In the genomic region with DNA sequence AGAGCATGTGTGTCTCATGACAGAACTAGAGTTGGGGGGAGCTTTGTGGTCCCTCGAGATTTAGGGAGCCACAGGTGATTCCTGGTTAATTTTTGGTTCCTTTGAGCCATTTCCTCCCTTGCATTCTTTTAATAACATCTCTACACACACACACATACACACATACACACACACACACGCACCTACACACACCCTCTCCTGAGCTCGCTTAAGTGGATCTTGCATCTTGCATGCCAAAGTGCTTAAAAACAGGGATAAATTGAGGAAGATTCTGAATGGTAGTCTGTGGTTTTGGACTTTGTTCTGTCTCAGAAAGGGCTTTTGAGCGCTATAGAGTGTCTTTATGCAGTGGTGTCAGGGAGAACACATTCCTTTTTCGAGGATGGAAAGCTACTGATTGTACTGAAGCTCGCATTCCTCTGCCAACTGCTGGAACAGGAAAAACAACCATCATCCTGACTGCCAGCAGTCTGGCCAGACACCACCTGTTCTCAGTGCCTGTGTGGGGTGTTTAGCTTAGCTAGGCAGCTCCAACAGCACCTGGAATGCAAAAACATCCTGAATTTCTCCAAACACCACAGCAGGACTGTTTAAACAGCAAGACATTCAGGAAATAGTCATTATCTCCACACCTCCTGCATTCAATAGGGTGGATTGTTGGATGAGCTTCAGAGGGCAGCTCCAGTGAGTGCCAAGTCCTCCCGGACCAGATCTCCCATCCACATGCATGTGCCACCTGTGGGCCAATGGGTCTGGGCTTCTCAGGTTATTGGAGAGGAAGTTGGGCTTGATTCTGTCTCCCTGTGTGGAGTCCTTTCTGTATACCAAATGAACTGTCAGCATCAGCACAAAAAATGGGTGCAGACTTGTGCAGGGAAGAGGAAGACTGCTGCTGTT, we compare ENCODE assay signal across 12 cellular contexts. TPM values are rescaled to one million over a fixed set of nuclear protein-coding genes. Genes with fewer than 3 reads are reported as not detected.
DNase-seq lines count a peak whose midpoint lies in the region; ATAC-seq lines count a peak whose summit lies in the region.
"Had no signal": no experiment of that assay in that cellular context is flagged by ENCODE, and none has a peak within 500 bp of the region (broad histone marks: within the 10 kb centered on the region; RNA-seq: fewer than 3 reads in every experiment).

No MANE protein-coding gene starts in this region.

- DNase-seq in COR-L47 (lab: John Stamatoyannopoulos, UW) (peak; percentile 90), NCI-H2081 treated with DMSO at 0.1 percent for 48 hours (lab: John Stamatoyannopoulos, UW) (peak; percentile 51), dermis microvascular lymphatic vessel endothelial cell (ENCODE audit: low read depth in 2 of 2) (peak; percentile 98 to 100), myocyte (ENCODE audit: low read depth) (peak; percentile 44), Kasumi-1 (lab: John Stamatoyannopoulos, UW) (no peak), NCI-H187 (lab: John Stamatoyannopoulos, UW) (no peak)
- no peak for DNase-seq in activated CD4-positive, alpha-beta T cell treated with anti-CD3 and anti-CD28 coated beads for 1 hour
- DNase-seq: activated naive CD4-positive, alpha-beta T cell treated with anti-CD3 and anti-CD28 coated beads, Interleukin-2, amount 50 U/mL, for 16 hours; CD4-positive, CD25-positive, alpha-beta regulatory T cell; Karpas-422; kidney had no signal

- no peak for ATAC-seq in GM21529 (IDR thresholded peaks at IDR 0.05; ENCODE audit: unreplicated experiment)

RNA-seq across cellular contexts. Expression of gene IGFBP7, which starts 21.9 kb away (rescaled TPM):
- total RNA-seq in dermis microvascular lymphatic vessel endothelial cell = 598 and 1,706 TPM in 2 replicates
- total RNA-seq in myocyte = 172 and 244 TPM in 2 replicates
- 1,368 TPM for polyA plus RNA-seq in myocyte (2012)

Comparison
In these comparisons a context has a peak if more than half of its experiments do, and no peak if none do; other contexts are left out.
1. DNase-seq: peak in COR-L47 (single experiment), NCI-H2081 treated with DMSO at 0.1 percent for 48 hours (single experiment), dermis microvascular lymphatic vessel endothelial cell (2 of 2) and myocyte (single experiment); none in activated CD4-positive, alpha-beta T cell treated with anti-CD3 and anti-CD28 coated beads for 1 hour (single experiment), Kasumi-1 (0 of 2) and NCI-H187 (0 of 2).